Comparison of ENCODE assay signal across 12 cellular contexts in the genomic region with DNA sequence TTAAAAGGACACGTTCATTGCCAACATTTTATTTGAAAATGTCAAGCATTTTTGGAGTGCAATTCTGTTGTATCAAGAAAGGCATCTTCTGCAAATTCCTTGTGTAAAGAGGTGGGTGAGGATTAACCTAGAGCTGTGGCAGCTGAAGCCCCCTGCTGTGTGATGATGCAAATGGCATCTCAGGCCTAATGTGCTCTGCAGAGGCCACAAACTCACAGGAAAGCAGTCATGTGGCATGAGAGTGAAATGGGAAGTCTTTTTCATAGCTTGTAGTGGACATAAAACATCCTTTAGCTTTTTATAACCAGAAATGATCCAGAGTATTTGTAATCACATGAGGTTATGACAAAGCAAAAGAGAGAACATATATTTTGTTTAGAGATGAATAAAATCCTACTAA. TPM values are rescaled to one million over a fixed set of nuclear protein-coding genes. Genes with fewer than 3 reads are reported as not detected.
A peak's percentile ranks its signal among the peaks of the same experiment; 100 is the strongest.
DNase-seq lines count a peak whose midpoint lies in the region; ATAC-seq and TF ChIP-seq lines count a peak whose summit lies in the region.
"Had no signal": no experiment of that assay in that cellular context is flagged by ENCODE, and none has a peak within 500 bp of the region (broad histone marks: within the 10 kb centered on the region; RNA-seq: fewer than 3 reads in every experiment).

No MANE protein-coding gene starts in this region.

- H3K36me3 Mint-ChIP-seq in endodermal cell (ENCODE audit: low read depth) (no peaks in the 10 kb centered on the region), type B pancreatic cell (no peaks in the 10 kb centered on the region), mesothelial cell of epicardium (no peaks in the 10 kb centered on the region)

- WGBS in endodermal cell (ENCODE audit: insufficient coverage in 1 of 2, insufficient read length in 1 of 2), 2 experiments = 14% methylated on average over 1 of the region's 1 CpG; no CpG with 5 or more reads in 1 of the 2 experiments

- no peaks in the 10 kb centered on the region for H3K9me3 ChIP-seq in endodermal cell (ENCODE audit: control insufficient read depth, low read length)
- H3K9me3 ChIP-seq: BLaER1, testis had no signal

- H3K27me3 Mint-ChIP-seq in endodermal cell (ENCODE audit: insufficient read depth) = peaks cover 15% of the 10 kb centered on the region
- peaks cover 54% of the 10 kb centered on the region for H3K27me3 Mint-ChIP-seq in type B pancreatic cell
- H3K27me3 Mint-ChIP-seq in mesothelial cell of epicardium (ENCODE audit: low read depth) = peaks cover 56% of the 10 kb centered on the region

- no peak for ATAC-seq in GM18517 (IDR thresholded peaks at IDR 0.05; ENCODE audit: unreplicated experiment)

- H3K27ac Mint-ChIP-seq in endodermal cell (peak overlapping the region; percentile 74), type B pancreatic cell (no peak overlapping the region), mesothelial cell of epicardium (no peak overlapping the region)

- DNase-seq in SIG-M5 treated with dmso at 0.1 percent for 504 hours (lab: John Stamatoyannopoulos, UW; ENCODE audit: unreplicated experiment) = peak; percentile 64
- DNase-seq in SIG-M5 (lab: John Stamatoyannopoulos, UW) = no peak
- DNase-seq in NCI-H510A (lab: John Stamatoyannopoulos, UW) = peak; percentile 9
- peak; percentile 91 for DNase-seq in endodermal cell
- DNase-seq in type B pancreatic cell (ENCODE audit: extremely low spot score, unreplicated experiment) = no peak
- no peak for DNase-seq in mesothelial cell of epicardium (ENCODE audit: low spot score in 2 of 2, unreplicated experiment in 2 of 2)
- no peak for DNase-seq in T-helper 2 cell
- DNase-seq: amniotic stem cell, testis had no signal

- peaks cover 8% of the 10 kb centered on the region for H3K4me1 ChIP-seq in endodermal cell (ENCODE audit: control insufficient read depth, insufficient read depth, low read length)
- H3K4me1 ChIP-seq: testis had no signal

- H3K4me3 Mint-ChIP-seq in endodermal cell = no peak overlapping the region
- no peak overlapping the region for H3K4me3 Mint-ChIP-seq in type B pancreatic cell
- no peak overlapping the region for H3K4me3 Mint-ChIP-seq in mesothelial cell of epicardium

- no peaks in the 10 kb centered on the region for H3K9me3 Mint-ChIP-seq in endodermal cell
- no peaks in the 10 kb centered on the region for H3K9me3 Mint-ChIP-seq in type B pancreatic cell
- no peaks in the 10 kb centered on the region for H3K9me3 Mint-ChIP-seq in mesothelial cell of epicardium

- TF ChIP-seq CTCF in endodermal cell (conservative IDR thresholded peaks at IDR 0.05) = no peak
- TF ChIP-seq CTCF in type B pancreatic cell (conservative IDR thresholded peaks at IDR 0.05) = peak; percentile 62
- TF ChIP-seq CTCF in mesothelial cell of epicardium (IDR thresholded peaks at IDR 0.05; ENCODE audit: unreplicated experiment) = no peak

- H3K4me1 Mint-ChIP-seq in endodermal cell (peaks cover 61% of the 10 kb centered on the region), type B pancreatic cell (ENCODE audit: unreplicated experiment) (peaks cover 6% of the 10 kb centered on the region), mesothelial cell of epicardium (peaks cover 10% of the 10 kb centered on the region)

- no peaks in the 10 kb centered on the region for H3K36me3 ChIP-seq in endodermal cell (ENCODE audit: control insufficient read depth, insufficient read depth, low read length)
- H3K36me3 ChIP-seq: BLaER1 had no signal

- H3K27me3 ChIP-seq in endodermal cell (ENCODE audit: control insufficient read depth, insufficient read depth, low read length, poor library complexity, severe bottlenecking) = no peaks in the 10 kb centered on the region
- H3K27me3 ChIP-seq: testis had no signal

- H3K27ac ChIP-seq in endodermal cell (ENCODE audit: low read depth, low read length) = no peak overlapping the region
- H3K27ac ChIP-seq: BLaER1, testis had no signal

- H3K9ac ChIP-seq in endodermal cell (ENCODE audit: extremely low read depth, low read length, poor library complexity, severe bottlenecking) = no peak overlapping the region
- H3K9ac ChIP-seq: BLaER1 had no signal

- H3K4me3 ChIP-seq in endodermal cell (ENCODE audit: low read length) = no peak overlapping the region
- H3K4me3 ChIP-seq: BLaER1, testis had no signal

RNA-seq across cellular contexts. Expression of a gene that starts 6.4 kb away (rescaled TPM):
- 10 to 100 TPM; 24.1 to 29.8 TPM for total RNA-seq in endodermal cell
- polyA plus RNA-seq in endodermal cell (2013, experiment 1 of 2) = 8.7 TPM
- polyA plus RNA-seq in endodermal cell (2013, experiment 2 of 2) = 8.2 TPM
- total RNA-seq in type B pancreatic cell (ENCODE audit: low replicate concordance) = 4.0 and 11.4 TPM in 2 replicates
- total RNA-seq in mesothelial cell of epicardium = 2.6 to 3.3 TPM (median 3.1 TPM) in 3 replicates
- polyA plus RNA-seq: keratinocyte had no signal

Comparison
In these comparisons a context has a peak if more than half of its experiments do, and no peak if none do; other contexts are left out.
1. DNase-seq: peak in SIG-M5 treated with dmso at 0.1 percent for 504 hours (single experiment), NCI-H510A (single experiment) and endodermal cell (single experiment); none in SIG-M5 (single experiment), type B pancreatic cell (single experiment), mesothelial cell of epicardium (0 of 2) and T-helper 2 cell (0 of 5).